ENCODE assay signal across 18 cellular contexts in the genomic region with DNA sequence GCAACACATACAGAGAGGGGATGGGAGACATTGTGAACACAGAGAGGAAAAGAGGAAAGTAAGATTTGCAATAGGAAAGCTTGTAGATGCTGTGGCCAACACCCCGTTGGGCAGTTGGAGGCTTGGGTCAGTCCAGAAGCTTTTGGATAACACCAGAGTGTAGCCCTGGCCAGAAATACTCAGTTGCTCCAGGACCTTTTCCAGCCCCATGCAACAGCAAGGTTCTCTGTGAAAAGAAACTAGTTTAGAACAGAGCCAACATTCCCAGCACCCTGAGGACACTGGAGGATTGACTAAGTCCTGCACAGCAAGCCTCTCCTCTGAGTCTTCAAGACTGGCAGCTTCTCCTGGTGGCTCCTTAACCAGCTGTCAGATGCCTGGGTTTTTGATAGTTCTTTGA.
"Had no signal": no experiment of that assay in that cellular context is flagged by ENCODE, and none has a peak within 500 bp of the region (broad histone marks: within the 10 kb centered on the region; RNA-seq: fewer than 3 reads in every experiment).

No MANE protein-coding gene starts in this region.

- ATAC-seq: psoas muscle; right lobe of liver; stimulated activated naive B cell treated with anti-CD40 and anti-IgM and Interleukin-4, amounts not matched to agents 10 μg/mL and 1 μg/mL and 100 μg/mL, for 72 hours had no signal

- H3K4me1 ChIP-seq: neural progenitor cell, parathyroid adenoma, psoas muscle, right lobe of liver, suprapubic skin, thyroid gland had no signal

- H3K4me3 ChIP-seq: coronary artery, lung, neural progenitor cell, psoas muscle, right lobe of liver, suprapubic skin, thyroid gland had no signal

- H3K27ac ChIP-seq: coronary artery, neural progenitor cell, parathyroid adenoma, psoas muscle, right lobe of liver, suprapubic skin, thyroid gland had no signal

- H3K9me3 ChIP-seq: thyroid gland had no signal

- H3K27me3 ChIP-seq: neural progenitor cell, right lobe of liver, suprapubic skin, thyroid gland had no signal

- DNase-seq: dermis blood vessel endothelial cell; effector memory CD4-positive, alpha-beta T cell; hypothalamus; immature natural killer cell; islet precursor cell; kidney glomerular epithelial cell; psoas muscle; right lobe of liver; small intestine; stimulated activated CD4-positive, alpha-beta T cell treated with anti-CD3 and anti-CD28 coated beads, Interleukin-15, amount 100 ng/mL, for 24 hours; stimulated activated CD4-positive, alpha-beta T cell treated with anti-CD3 and anti-CD28 coated beads, Interleukin-2, amount 100 ng/mL, for 48 hours; stimulated activated naive B cell treated with anti-CD40 and anti-IgM and Interleukin-4, amounts not matched to agents 10 μg/mL and 1 μg/mL and 100 μg/mL, for 72 hours; thyroid gland had no signal

- H3K36me3 ChIP-seq: neural progenitor cell, right lobe of liver, suprapubic skin, thyroid gland had no signal
